In genomic region chr11:47028530-47029093, GRCh38 we compare ENCODE assay signal across 22 cellular contexts.
DNase-seq lines count a peak whose midpoint lies in the region; ATAC-seq and TF ChIP-seq lines count a peak whose summit lies in the region.
"Had no signal": no experiment of that assay in that cellular context is flagged by ENCODE, and none has a peak within 500 bp of the region (broad histone marks: within the 10 kb centered on the region; RNA-seq: fewer than 3 reads in every experiment).

No MANE protein-coding gene starts in this region.

- in situ Hi-C loops in brain microvascular endothelial cell (cut with HindIII; ENCODE audit: low pct_ligation_motif_present, low sequenced_read_pairs): no loop called here

- peaks cover 3% of the 10 kb centered on the region for H3K4me1 ChIP-seq in mesenchymal stem cell (ENCODE audit: control insufficient read depth, insufficient read depth, low read depth, low read length)

- H3K27me3 ChIP-seq in brain microvascular endothelial cell (replicated peaks): no peaks in the 10 kb centered on the region
- H3K27me3 ChIP-seq in mesenchymal stem cell (ENCODE audit: control insufficient read depth in 1 of 2, insufficient read depth in 1 of 2, low read length in 2 of 2): no peaks in the 10 kb centered on the region

- no peak overlapping the region for H3K14ac ChIP-seq in mesenchymal stem cell (ENCODE audit: low read length in 2 of 2)

- WGBS in mesenchymal stem cell: 93% methylated on average over 3 of the region's 4 CpGs

- no peak overlapping the region for H3K27ac ChIP-seq in brain microvascular endothelial cell
- no peak overlapping the region for H3K27ac ChIP-seq in mesenchymal stem cell (ENCODE audit: low read length, poor library complexity, severe bottlenecking)

- no peak overlapping the region for H3K4ac ChIP-seq in mesenchymal stem cell (ENCODE audit: low read depth in 1 of 2, low read length in 2 of 2)

- no peak overlapping the region for H2AK5ac ChIP-seq in mesenchymal stem cell (ENCODE audit: low read length, severe bottlenecking)

- H4K8ac ChIP-seq in mesenchymal stem cell (ENCODE audit: low read length): no peak overlapping the region

- H2BK12ac ChIP-seq in mesenchymal stem cell (ENCODE audit: low read length in 2 of 2): no peak overlapping the region

- no peak overlapping the region for H2AFZ ChIP-seq in mesenchymal stem cell (ENCODE audit: low read depth, low read length)

- H3K4me3 ChIP-seq in brain microvascular endothelial cell (ENCODE audit: low read depth, low read length): no peak overlapping the region
- no peak overlapping the region for H3K4me3 ChIP-seq in mesenchymal stem cell (ENCODE audit: insufficient read depth in 1 of 2, low read depth in 1 of 2, low read length in 2 of 2)

- no peaks in the 10 kb centered on the region for H3K9me3 ChIP-seq in mesenchymal stem cell (ENCODE audit: control insufficient read depth, low read length)
- H3K9me3 ChIP-seq: Caco-2 had no signal

- no peak overlapping the region for H2BK5ac ChIP-seq in mesenchymal stem cell (ENCODE audit: low read depth, low read length, poor library complexity, severe bottlenecking)

- H3K36me3 ChIP-seq in brain microvascular endothelial cell (replicated peaks) (no peaks in the 10 kb centered on the region), mesenchymal stem cell (ENCODE audit: control insufficient read depth in 1 of 2, insufficient read depth in 2 of 2, low read depth in 1 of 2, low read length in 2 of 2) (no peaks in the 10 kb centered on the region)

- ATAC-seq in HG03039 (IDR thresholded peaks at IDR 0.05; ENCODE audit: unreplicated experiment) (no peak), HG02840 (IDR thresholded peaks at IDR 0.05; ENCODE audit: low FRiP score, unreplicated experiment) (no peak)
- ATAC-seq: HCT116, Panc1, SK-N-SH treated with all-trans-retinoic acid at 6 μM for 48 hours had no signal

- peak overlapping the region; percentile 31 for H3K9ac ChIP-seq in mesenchymal stem cell (ENCODE audit: low read length)

- H3K4me2 ChIP-seq in mesenchymal stem cell (ENCODE audit: low read length, poor library complexity, severe bottlenecking): no peak overlapping the region

- H4K91ac ChIP-seq in mesenchymal stem cell (ENCODE audit: low read length): no peak overlapping the region

- peak overlapping the region in 1 of 2 experiments; percentile 6 for H3K18ac ChIP-seq in mesenchymal stem cell (ENCODE audit: low read depth in 1 of 2, low read length in 2 of 2)

- TF ChIP-seq CTCF in brain microvascular endothelial cell (IDR thresholded peaks at IDR 0.05; ENCODE audit: low read depth, low read length, missing control alignments): no peak

- H3K79me1 ChIP-seq in mesenchymal stem cell (replicated peaks; ENCODE audit: low read length, poor library complexity, severe bottlenecking): peaks cover 7% of the 10 kb centered on the region

- no peak overlapping the region for H2BK120ac ChIP-seq in mesenchymal stem cell (ENCODE audit: low read depth, low read length)

- DNase-seq in ELR (ENCODE audit: low read depth): peak; percentile 9
- peak; percentile 4 for DNase-seq in HT1080 (ENCODE audit: low read depth)
- peak; percentile 8 for DNase-seq in brain microvascular endothelial cell
- DNase-seq in mesenchymal stem cell: no peak
- DNase-seq in NCI-H146 (lab: John Stamatoyannopoulos, UW): no peak
- DNase-seq: Caco-2; CD4-positive, alpha-beta T cell; DMS 273 treated with DMSO at 0.1 percent for 48 hours; DMS79 treated with DMSO at 0.1 percent for 48 hours; NCI-H1092 treated with DMSO at 0.1 percent for 48 hours; NCI-H1436 treated with DMSO at 0.1 percent for 48 hours; NCI-H2029; NCI-H2227 treated with DMSO at 0.1 percent for 48 hours; NCI-H510A treated with DMSO at 0.1 percent for 48 hours; NCI-H748 treated with DMSO at 0.1 percent for 48 hours; NK-92 treated with Interleukin-12 subunit alpha and Interleukin-12 subunit beta, amount 100 ng/mL, for 24 hours; SIG-M5 had no signal

- H2BK15ac ChIP-seq in mesenchymal stem cell (ENCODE audit: low read depth, poor library complexity, severe bottlenecking): no peak overlapping the region

- H3K23ac ChIP-seq in mesenchymal stem cell (ENCODE audit: low read length in 2 of 2): no peak overlapping the region

Comparison
In these comparisons a context has a peak if more than half of its experiments do, and no peak if none do; other contexts are left out.
1. DNase-seq: peak in ELR (single experiment), HT1080 (single experiment) and brain microvascular endothelial cell (single experiment); none in mesenchymal stem cell (single experiment) and NCI-H146 (single experiment).